In the genomic region with DNA sequence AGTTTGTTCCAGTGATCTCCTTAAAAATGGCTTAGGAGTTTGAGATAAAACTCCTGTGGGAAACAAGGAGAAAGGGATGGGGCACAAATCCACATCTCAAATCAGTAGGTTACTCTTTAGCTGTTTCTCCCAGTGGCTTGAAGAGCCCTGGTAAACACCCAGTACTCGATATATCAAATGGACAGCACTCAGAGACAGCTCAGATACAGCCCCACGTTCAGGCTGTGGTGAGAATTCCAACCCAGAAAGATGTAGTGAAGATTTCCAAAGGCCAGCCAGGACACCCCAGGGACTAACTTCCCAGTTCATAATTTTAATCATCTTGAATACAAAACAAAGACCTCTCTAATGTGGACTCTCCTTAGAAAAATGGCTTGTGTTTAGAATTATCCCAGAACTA, we compare ENCODE assay signal across 1 cellular context.
TF ChIP-seq lines count a peak whose summit lies in the region.

No MANE protein-coding gene starts in this region.

TF ChIP-seq in WTC11, 78 proteins besides CTCF, POLR2A, EP300 and RAD21 (continued from another document):
- no peak for TF ChIP-seq NR1H2 (CRISPR knock-in tag; IDR thresholded peaks at IDR 0.05)
- peak; percentile 21; the same call in 1 of the 2 replicates for TF ChIP-seq ZNF671 (CRISPR knock-in tag; IDR thresholded peaks at IDR 0.05)
